ENCODE assay signal across 8 cellular contexts in genomic region chr7:157228864-157229422, GRCh38.
A peak's percentile ranks its signal among the peaks of the same experiment; 100 is the strongest.
DNase-seq lines count a peak whose midpoint lies in the region; ATAC-seq, FAIRE-seq and TF ChIP-seq lines count a peak whose summit lies in the region.

No MANE protein-coding gene starts in this region.

- H3K9ac ChIP-seq in mammary epithelial cell (ENCODE audit: insufficient read depth, low read length), result no peak overlapping the region

- BruUV-seq in MCF 10A (replicated peaks; lab: Mats Ljungman, UMichigan) (no TSS peak), mammary epithelial cell (replicated peaks; lab: Mats Ljungman, UMichigan) (no TSS peak)

- CTCF ChIA-PET in MCF 10A (lab: Yijun Ruan, JAX), result interaction anchor here (0.8 to 1.1 kb wide), 4 partner anchors 10 to 110 kb away, joined by 3 to 5 read pairs (median 3); no protein-coding TSS in a partner anchor
- CTCF ChIA-PET in mammary epithelial cell (lab: Charles Lee; ENCODE audit: low non-redundant PET), result no interaction called here

- no peaks in the 10 kb centered on the region for H4K20me1 ChIP-seq in mammary epithelial cell (ENCODE audit: insufficient read depth, low read length)

- no peaks in the 10 kb centered on the region for H3K4me1 ChIP-seq in breast epithelium
- H3K4me1 ChIP-seq in mammary epithelial cell (ENCODE audit: insufficient read depth, low read length), result peaks cover 8% of the 10 kb centered on the region
- H3K4me1 ChIP-seq in pancreas, result no peaks in the 10 kb centered on the region

- DNase-seq in MCF 10A (ENCODE audit: unreplicated experiment), result peak; percentile 42
- no peak for DNase-seq in breast epithelium (ENCODE audit: low spot score in 2 of 2)
- DNase-seq in NCI-H1694 (lab: John Stamatoyannopoulos, UW), result peak; percentile 20
- DNase-seq in mammary epithelial cell, result no peak
- no peak for DNase-seq in pancreas

- TF ChIP-seq POLR2A in breast epithelium (IDR thresholded peaks at IDR 0.05), result no peak
- TF ChIP-seq POLR2A in GM18505 (IDR thresholded peaks at IDR 0.05; ENCODE audit: borderline replicate concordance, extremely low read depth, insufficient read depth, insufficient read length), result no peak

- POLR2A ChIA-PET in MCF 10A (lab: Yijun Ruan, JAX), result no interaction called here

- intact Hi-C loops in MCF 10A (cut with micrococcal nuclease), result loop anchor here (1.0 to 10.0 kb wide), 3 partner anchors 111 to 254 kb away; no protein-coding TSS in a partner anchor
- intact Hi-C loops in breast epithelium (cut with DNase I; ENCODE audit: low total_unique reads), result no loop called here
- intact Hi-C loops in mammary epithelial cell (cut with micrococcal nuclease), result no loop called here
- intact Hi-C loops in pancreas (cut with DNase I), result no loop called here

- no peak for FAIRE-seq in pancreas (lab: Jason Lieb, UNC)

- H3K27ac ChIP-seq in breast epithelium (no peak overlapping the region), mammary epithelial cell (ENCODE audit: insufficient read depth, low read depth, low read length) (no peak overlapping the region), pancreas (no peak overlapping the region)

- peaks cover 15% of the 10 kb centered on the region for H3K79me2 ChIP-seq in mammary epithelial cell (ENCODE audit: insufficient read depth, low read length)

- dilution Hi-C loops in mammary epithelial cell (cut with HindIII; ENCODE audit: low sequenced_read_pairs), result no loop called here

- peaks cover 5% of the 10 kb centered on the region for H3K4me1 Mint-ChIP-seq in MCF 10A (ENCODE audit: insufficient read depth, unreplicated experiment)

- H3K4me3 ChIP-seq in breast epithelium (no peak overlapping the region), mammary epithelial cell (replicated peaks in 1 of 3; ENCODE audit: insufficient read depth in 1 of 3, low read depth in 2 of 3, low read length in 3 of 3) (no peak overlapping the region), pancreas (no peak overlapping the region)

- no peak overlapping the region for H3K4me3 Mint-ChIP-seq in MCF 10A (ENCODE audit: unreplicated experiment)

- ATAC-seq in pancreas (peak in 3 of 4 donors; percentile 53 to 63 (median 54)), GM18505 (IDR thresholded peaks at IDR 0.05; ENCODE audit: unreplicated experiment) (no peak), HG02884 (IDR thresholded peaks at IDR 0.05; ENCODE audit: unreplicated experiment) (no peak), HG02885 (IDR thresholded peaks at IDR 0.05; ENCODE audit: poor library complexity, unreplicated experiment) (no peak)

- H3K36me3 ChIP-seq in breast epithelium (peaks cover 4% of the 10 kb centered on the region), mammary epithelial cell (ENCODE audit: insufficient read depth, low read length) (peaks cover 23% of the 10 kb centered on the region), pancreas (peaks cover 0 to 39% (median 10%) of the 10 kb centered on the region in 3 donors)

- no peak overlapping the region for H3K4me2 ChIP-seq in mammary epithelial cell (ENCODE audit: insufficient read depth, low read depth, low read length)

- peaks cover 87% of the 10 kb centered on the region for H3K36me3 Mint-ChIP-seq in MCF 10A (ENCODE audit: insufficient read depth, unreplicated experiment)

- H3K9me3 Mint-ChIP-seq in MCF 10A (ENCODE audit: unreplicated experiment), result no peaks in the 10 kb centered on the region

- TF ChIP-seq CTCF in MCF 10A (IDR thresholded peaks at IDR 0.05; ENCODE audit: unreplicated experiment), result no peak
- TF ChIP-seq CTCF in breast epithelium (IDR thresholded peaks at IDR 0.05), result no peak
- peak; percentile 32 to 51 for TF ChIP-seq CTCF in mammary epithelial cell (conservative IDR thresholded peaks at IDR 0.05 in 1 of 2, IDR thresholded peaks at IDR 0.05 in 1 of 2; ENCODE audit: extremely low read depth in 1 of 2, insufficient read depth in 1 of 2, low read depth in 1 of 2, low read length in 2 of 2)
- TF ChIP-seq CTCF in pancreas (IDR thresholded peaks at IDR 0.05), result no peak

- WGBS in mammary epithelial cell (ENCODE audit: low coverage, missing lambda C conversion rate), result 81% methylated on average over 7 of the region's 8 CpGs
- 85 to 88% methylated on average over 8 of the region's 8 CpGs for WGBS in pancreas, 2 donors

- H3K9me3 ChIP-seq in breast epithelium (no peaks in the 10 kb centered on the region), mammary epithelial cell (replicated peaks; ENCODE audit: insufficient read depth, low read length) (no peaks in the 10 kb centered on the region), pancreas (no peaks in the 10 kb centered on the region)

- H3K27me3 ChIP-seq in breast epithelium (no peaks in the 10 kb centered on the region), mammary epithelial cell (ENCODE audit: insufficient read depth, low read length) (no peaks in the 10 kb centered on the region), pancreas (no peaks in the 10 kb centered on the region)

- H3K27me3 Mint-ChIP-seq in MCF 10A (ENCODE audit: insufficient read depth, unreplicated experiment), result no peaks in the 10 kb centered on the region

- in situ Hi-C loops in mammary epithelial cell (cut with MboI; ENCODE audit: low sequenced_read_pairs in 2 of 2), result no loop called here

- H2AFZ ChIP-seq in mammary epithelial cell (ENCODE audit: low read depth, low read length), result no peak overlapping the region

- H3K27ac Mint-ChIP-seq in MCF 10A (ENCODE audit: low read depth, unreplicated experiment), result no peak overlapping the region

Comparison
In these comparisons a context has a peak if more than half of its experiments do, and no peak if none do; other contexts are left out.
1. DNase-seq: peak in MCF 10A (single experiment) and NCI-H1694 (single experiment); none in breast epithelium (0 of 2), mammary epithelial cell (single experiment) and pancreas (0 of 6).
2. CTCF ChIP-seq: peak in mammary epithelial cell (2 of 2); none in MCF 10A (single experiment), breast epithelium (0 of 3) and pancreas (0 of 4).
3. ATAC-seq: peak in pancreas (3 of 4); none in GM18505 (single experiment), HG02884 (single experiment) and HG02885 (single experiment).